Comparison of ENCODE assay signal across 20 cellular contexts in the genomic region with DNA sequence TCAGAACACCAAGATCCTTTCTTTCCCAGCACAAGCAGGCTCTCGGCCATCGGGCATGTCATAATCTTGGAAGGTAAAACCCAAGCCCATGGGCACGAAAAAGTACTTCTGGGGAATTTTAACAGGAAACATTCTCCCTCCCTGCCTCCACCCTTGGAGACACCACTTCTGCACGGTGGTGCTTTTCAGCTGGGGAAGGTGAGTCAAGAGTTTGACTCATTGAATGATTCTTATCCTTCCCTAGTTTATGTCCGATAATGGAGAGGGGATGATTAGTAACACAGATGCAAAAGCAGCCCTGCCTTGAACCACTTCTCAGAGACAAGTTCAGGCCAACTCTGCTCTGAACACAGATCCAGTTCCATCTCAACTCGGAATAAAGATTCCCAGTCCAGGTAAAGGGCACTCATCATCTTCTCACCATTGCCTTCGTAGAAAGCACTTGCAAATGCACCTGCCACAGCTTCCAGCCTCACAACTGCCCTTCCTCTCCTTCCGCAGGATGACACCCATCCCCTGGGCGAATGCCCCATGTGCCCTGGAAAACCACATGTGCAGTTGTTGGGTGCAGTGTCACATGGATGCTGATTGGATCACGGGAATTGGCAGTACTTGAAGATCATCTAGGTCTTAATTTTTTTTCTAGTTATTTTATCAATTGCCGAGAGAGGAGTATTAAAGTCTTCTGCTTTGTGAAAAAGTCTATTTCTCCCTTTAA.
DNase-seq lines count a peak whose midpoint lies in the region; ATAC-seq, FAIRE-seq and TF ChIP-seq lines count a peak whose summit lies in the region.
"Had no signal": no experiment of that assay in that cellular context is flagged by ENCODE, and none has a peak within 500 bp of the region (broad histone marks: within the 10 kb centered on the region; RNA-seq: fewer than 3 reads in every experiment).

No MANE protein-coding gene starts in this region.

- no peak for TF ChIP-seq RAD21 in HepG2 (CRISPR knock-in tag; IDR thresholded peaks at IDR 0.05)

- CTCF ChIA-PET in HepG2 (lab: Yijun Ruan, JAX; ENCODE audit: low intra/inter-chr PET ratio, low total read pairs): no interaction called here
- CTCF ChIA-PET in activated CD4-positive, alpha-beta T cell treated with anti-CD3 and anti-CD28 coated beads, Interleukin-2, amount 10 ng/mL, durations not matched to agents 7 days and 5 days (lab: Charles Lee): no interaction called here

- H3K36me3 ChIP-seq in HepG2 (replicated peaks in 1 of 2; ENCODE audit: control insufficient read depth in 1 of 2, insufficient read depth in 2 of 2, low read length in 2 of 2) (no peaks in the 10 kb centered on the region), right lobe of liver (no peaks in the 10 kb centered on the region)

- no peaks in the 10 kb centered on the region for H3K9me3 Mint-ChIP-seq in activated CD4-positive, alpha-beta T cell treated with anti-CD3 and anti-CD28 coated beads, Interleukin-2, amount 10 ng/mL, durations not matched to agents 7 days and 5 days
- H3K9me3 Mint-ChIP-seq: activated CD4-positive, alpha-beta T cell treated with anti-CD3 and anti-CD28 coated beads, Interleukin-2, amount 10 ng/mL, durations not matched to agents 24 days and 14 days; activated T-helper 2 cell treated with anti-CD3 and anti-CD28 coated beads, Interferon-gamma antibody, Interleukin-2, Interleukin-4, amounts not matched to agents 10 μg/mL and 5 μg/mL and 100 μg/mL, durations not matched to agents 14 hours and 24 hours and 36 hours; CD4-positive, CD25-positive, alpha-beta regulatory T cell; memory B cell; T-helper 1 cell treated with Interleukin-12 subunit alpha and Interleukin-12 subunit beta and Interleukin-4 antibody, amounts not matched to agents 30 μg/mL and 1 μg/mL, for 36 hours had no signal

- DNase-seq in HepG2 (ENCODE audit: low spot score) (no peak), right lobe of liver (no peak), RPMI7951 (ENCODE audit: low read depth) (peak; percentile 72), fibroblast of mammary gland (ENCODE audit: low read depth) (peak; percentile 50), DMS79 treated with DMSO at 0.1 percent for 48 hours (lab: John Stamatoyannopoulos, UW) (no peak)
- no peak for DNase-seq in activated CD4-positive, alpha-beta T cell treated with anti-CD3 and anti-CD28 coated beads, Interleukin-2, amount 10 ng/mL, durations not matched to agents 7 days and 5 days
- DNase-seq in stimulated activated CD4-positive, alpha-beta T cell treated with anti-CD3 and anti-CD28 coated beads, Interleukin-2, amount 100 ng/mL, for 24 hours: no peak
- DNase-seq: activated CD4-positive, alpha-beta T cell treated with anti-CD3 and anti-CD28 coated beads, Interleukin-2, amount 10 ng/mL, durations not matched to agents 24 days and 14 days; activated CD8-positive, alpha-beta memory T cell treated with anti-CD3 and anti-CD28 coated beads, Interleukin-2, amount 50 U/mL, for 4 hours; CD4-positive, CD25-positive, alpha-beta regulatory T cell; islet precursor cell; NCI-H1417 treated with DMSO at 0.1 percent for 48 hours; NCI-H526; SIG-M5 had no signal

- H3K4me1 ChIP-seq in HepG2 (ENCODE audit: insufficient read depth, low read length) (no peaks in the 10 kb centered on the region), right lobe of liver (no peaks in the 10 kb centered on the region)

- no peak overlapping the region for H3K4me3 Mint-ChIP-seq in activated CD4-positive, alpha-beta T cell treated with anti-CD3 and anti-CD28 coated beads, Interleukin-2, amount 10 ng/mL, durations not matched to agents 7 days and 5 days
- H3K4me3 Mint-ChIP-seq: activated CD4-positive, alpha-beta T cell treated with anti-CD3 and anti-CD28 coated beads, Interleukin-2, amount 10 ng/mL, durations not matched to agents 24 days and 14 days; CD4-positive, CD25-positive, alpha-beta regulatory T cell; memory B cell; T-helper 1 cell treated with Interleukin-12 subunit alpha and Interleukin-12 subunit beta and Interleukin-4 antibody, amounts not matched to agents 30 μg/mL and 1 μg/mL, for 36 hours had no signal

- TF ChIP-seq POLR2A in HepG2 (IDR thresholded peaks at IDR 0.05; ENCODE audit: insufficient read depth in 1 of 2, low read depth in 2 of 2, low read length in 2 of 2): no peak
- no peak for TF ChIP-seq POLR2A in right lobe of liver (IDR thresholded peaks at IDR 0.05)

- TF ChIP-seq EP300 in HepG2 (IDR thresholded peaks at IDR 0.05; ENCODE audit: low read depth in 2 of 2, low read length in 2 of 2) (no peak), HepG2 (CRISPR knock-in tag; IDR thresholded peaks at IDR 0.05; ENCODE audit: borderline replicate concordance) (no peak)

- H3K27me3 Mint-ChIP-seq in activated CD4-positive, alpha-beta T cell treated with anti-CD3 and anti-CD28 coated beads, Interleukin-2, amount 10 ng/mL, durations not matched to agents 7 days and 5 days: no peaks in the 10 kb centered on the region
- H3K27me3 Mint-ChIP-seq: CD4-positive, CD25-positive, alpha-beta regulatory T cell had no signal

- H3K36me3 Mint-ChIP-seq in activated CD4-positive, alpha-beta T cell treated with anti-CD3 and anti-CD28 coated beads, Interleukin-2, amount 10 ng/mL, durations not matched to agents 7 days and 5 days (ENCODE audit: low read depth): no peaks in the 10 kb centered on the region
- H3K36me3 Mint-ChIP-seq: CD4-positive, CD25-positive, alpha-beta regulatory T cell; memory B cell had no signal

- H3K27me3 ChIP-seq in HepG2 (ENCODE audit: control insufficient read depth in 1 of 2, insufficient read depth in 2 of 2, low read length in 2 of 2) (peaks cover 4 to 73% of the 10 kb centered on the region in 2 experiments; a peak in 4 of 5 replicates), right lobe of liver (no peaks in the 10 kb centered on the region)

- H3K27ac Mint-ChIP-seq in activated CD4-positive, alpha-beta T cell treated with anti-CD3 and anti-CD28 coated beads, Interleukin-2, amount 10 ng/mL, durations not matched to agents 7 days and 5 days: no peak overlapping the region
- H3K27ac Mint-ChIP-seq: activated CD4-positive, alpha-beta T cell treated with anti-CD3 and anti-CD28 coated beads, Interleukin-2, amount 10 ng/mL, durations not matched to agents 24 days and 14 days; activated T-helper 2 cell treated with anti-CD3 and anti-CD28 coated beads, Interferon-gamma antibody, Interleukin-2, Interleukin-4, amounts not matched to agents 10 μg/mL and 5 μg/mL and 100 μg/mL, durations not matched to agents 14 hours and 24 hours and 36 hours; CD4-positive, CD25-positive, alpha-beta regulatory T cell; memory B cell; T-helper 1 cell treated with Interleukin-12 subunit alpha and Interleukin-12 subunit beta and Interleukin-4 antibody, amounts not matched to agents 30 μg/mL and 1 μg/mL, for 36 hours had no signal

- no TSS peak for BruUV-seq in HepG2 (replicated peaks; lab: Mats Ljungman, UMichigan)

- H3K4me1 Mint-ChIP-seq in activated CD4-positive, alpha-beta T cell treated with anti-CD3 and anti-CD28 coated beads, Interleukin-2, amount 10 ng/mL, durations not matched to agents 7 days and 5 days: no peaks in the 10 kb centered on the region
- H3K4me1 Mint-ChIP-seq: CD4-positive, CD25-positive, alpha-beta regulatory T cell had no signal

- no peak overlapping the region for H2AFZ ChIP-seq in HepG2 (ENCODE audit: low read length)

- intact Hi-C loops in HepG2 (cut with micrococcal nuclease; ENCODE audit: unreplicated experiment): no loop called here
- intact Hi-C loops in right lobe of liver (cut with DNase I): no loop called here

- 13% methylated on average over 11 of the region's 11 CpGs for WGBS in HepG2 (ENCODE audit: low lambda C conversion rate)
- 62% methylated on average over 10 of the region's 11 CpGs for WGBS in right lobe of liver (ENCODE audit: insufficient coverage, low coverage, low lambda C conversion rate, missing lambda C conversion rate)

- no peak for FAIRE-seq in HepG2 (lab: Jason Lieb, UNC)
- FAIRE-seq: frontal cortex had no signal

- no peak overlapping the region for H3K27ac ChIP-seq in HepG2 (ENCODE audit: extremely low read length, insufficient read depth, low read length)
- no peak overlapping the region for H3K27ac ChIP-seq in right lobe of liver

- no peaks in the 10 kb centered on the region for H3K79me2 ChIP-seq in HepG2 (ENCODE audit: insufficient read depth, low read length)

- no peak overlapping the region for H3K9ac ChIP-seq in HepG2 (ENCODE audit: insufficient read depth, low read depth, low read length)

- no peaks in the 10 kb centered on the region for H4K20me1 ChIP-seq in HepG2 (ENCODE audit: insufficient read depth, low read length)

- in situ Hi-C loops in HepG2 (cut with HindIII; ENCODE audit: extremely low pct_ligation_motif_present, low pct_unique_long_range_greater_than_20kb): no loop called here

- TF ChIP-seq CTCF in HepG2 (CRISPR knock-in tag; IDR thresholded peaks at IDR 0.05) (no peak), right lobe of liver (IDR thresholded peaks at IDR 0.05) (no peak), fibroblast of mammary gland (conservative IDR thresholded peaks at IDR 0.05; ENCODE audit: control insufficient read depth, insufficient read depth, low read depth, low read length) (no peak)

- no peak overlapping the region for H3K4me2 ChIP-seq in HepG2 (ENCODE audit: low read depth, low read length)

- POLR2A ChIA-PET in HepG2 (lab: Yijun Ruan, JAX): no interaction called here
- POLR2A ChIA-PET in activated CD4-positive, alpha-beta T cell treated with anti-CD3 and anti-CD28 coated beads, Interleukin-2, amount 10 ng/mL, durations not matched to agents 7 days and 5 days (lab: Charles Lee): no interaction called here

- H3K4me3 ChIP-seq in HepG2 (replicated peaks in 1 of 3; ENCODE audit: insufficient read depth in 1 of 3, low read depth in 2 of 3, low read length in 3 of 3) (no peak overlapping the region), right lobe of liver (no peak overlapping the region), fibroblast of mammary gland (ENCODE audit: control insufficient read depth, low read depth, low read length) (no peak overlapping the region)

- H3K9me3 ChIP-seq in HepG2 (ENCODE audit: low read length) (no peaks in the 10 kb centered on the region), right lobe of liver (no peaks in the 10 kb centered on the region)

- ATAC-seq in HepG2 (no peak), right lobe of liver (no peak), GM18867 (IDR thresholded peaks at IDR 0.05; ENCODE audit: unreplicated experiment) (no peak)
- ATAC-seq: sciatic nerve had no signal

TF ChIP-seq in HepG2, 621 proteins besides CTCF, POLR2A, EP300 and RAD21 (continues in another document):
- TF ChIP-seq, protein P1, sequence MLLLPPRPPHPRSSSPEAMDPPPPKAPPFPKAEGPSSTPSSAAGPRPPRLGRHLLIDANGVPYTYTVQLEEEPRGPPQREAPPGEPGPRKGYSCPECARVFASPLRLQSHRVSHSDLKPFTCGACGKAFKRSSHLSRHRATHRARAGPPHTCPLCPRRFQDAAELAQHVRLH (CRISPR knock-in tag; IDR thresholded peaks at IDR 0.05; ENCODE audit: borderline replicate concordance, low read depth): no peak

Comparison
In these comparisons a context has a peak if more than half of its experiments do, and no peak if none do; other contexts are left out.
1. DNase-seq: peak in RPMI7951 (single experiment) and fibroblast of mammary gland (single experiment); none in HepG2 (single experiment), right lobe of liver (0 of 3), activated CD4-positive, alpha-beta T cell treated with anti-CD3 and anti-CD28 coated beads, Interleukin-2, amount 10 ng/mL, durations not matched to agents 7 days and 5 days (single experiment), stimulated activated CD4-positive, alpha-beta T cell treated with anti-CD3 and anti-CD28 coated beads, Interleukin-2, amount 100 ng/mL, for 24 hours (0 of 2) and DMS79 treated with DMSO at 0.1 percent for 48 hours (single experiment).